ENCODE assay signal across 2 cellular contexts in the genomic region with DNA sequence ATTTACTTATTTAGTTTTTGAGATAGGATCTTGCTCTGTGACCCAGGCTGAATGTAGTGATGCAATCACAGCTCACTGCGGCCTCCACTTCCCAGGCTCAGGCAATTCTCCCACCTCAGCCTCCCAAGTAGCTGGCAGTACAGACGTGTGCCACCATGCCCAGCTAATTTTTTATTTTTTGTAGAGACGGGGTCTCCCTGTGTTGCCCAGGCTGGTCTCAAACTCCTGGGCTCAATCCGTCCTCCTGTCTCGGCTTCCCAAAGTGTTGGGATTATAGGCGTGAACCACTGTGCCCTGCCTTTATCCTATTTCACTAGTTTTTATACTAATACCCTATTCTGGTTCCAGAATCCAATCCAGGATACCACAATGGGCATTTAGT.
TF ChIP-seq lines count a peak whose summit lies in the region.

No MANE protein-coding gene starts in this region.

TF ChIP-seq in Ishikawa, 13 proteins besides CTCF, POLR2A, EP300 and RAD21:
- peak; percentile 73; the same call in 1 of the 2 replicates for TF ChIP-seq CEBPB (IDR thresholded peaks at IDR 0.05)
- no peak for TF ChIP-seq NFIC (IDR thresholded peaks at IDR 0.05)

TF ChIP-seq in K562, 482 proteins besides CTCF, POLR2A, EP300 and RAD21 (continues in another document):
- TF ChIP-seq CBX3 (IDR thresholded peaks at IDR 0.05; ENCODE audit: borderline replicate concordance in 1 of 2, low read length in 2 of 2) (no peak), ZNF24 (IDR thresholded peaks at IDR 0.05) (no peak), CEBPG (CRISPR knock-in tag; IDR thresholded peaks at IDR 0.05) (peak; percentile 32; the same call in 1 of the 2 replicates), CEBPG (tag; conservative IDR thresholded peaks at IDR 0.05 in 1 of 2, IDR thresholded peaks at IDR 0.05 in 1 of 2) (peak; percentile 60 to 73; a peak in 3 of 4 replicates), ZNF668 (CRISPR knock-in tag; IDR thresholded peaks at IDR 0.05) (no peak), NCOR1 (IDR thresholded peaks at IDR 0.05) (0 out of 2 replicates have a peak, but pooled peaks have one; percentile 18), RHOXF2B (CRISPR knock-in tag; conservative IDR thresholded peaks at IDR 0.05) (no peak), SOX6 (IDR thresholded peaks at IDR 0.05) (no peak), CBFA2T2 (conservative IDR thresholded peaks at IDR 0.05) (no peak), NUFIP1 (IDR thresholded peaks at IDR 0.05; ENCODE audit: partially characterized antibody) (no peak), PRPF4 (IDR thresholded peaks at IDR 0.05; ENCODE audit: insufficient read depth, low read depth, low read length, poor library complexity, severe bottlenecking) (no peak), RBFOX2 (IDR thresholded peaks at IDR 0.05; ENCODE audit: low read depth, low read length) (0 out of 2 replicates have a peak, but pooled peaks have one; percentile 24), CSDE1 (IDR thresholded peaks at IDR 0.05) (no peak), U2AF2 (optimal IDR thresholded peaks at IDR 0.05; ENCODE audit: low read depth, low read length) (no peak), EWSR1 (IDR thresholded peaks at IDR 0.05; ENCODE audit: borderline replicate concordance, low read depth, partially characterized antibody) (no peak), RBM15 (IDR thresholded peaks at IDR 0.05; ENCODE audit: insufficient read depth, low read length) (no peak), ZKSCAN3 (CRISPR knock-in tag; IDR thresholded peaks at IDR 0.05) (no peak), RCOR1 (IDR thresholded peaks at IDR 0.05; ENCODE audit: borderline replicate concordance in 1 of 2, low read depth in 2 of 2, low read length in 2 of 2) (no peak), POLR2G (IDR thresholded peaks at IDR 0.05; ENCODE audit: low read depth, low read length) (peak; percentile 43; the same call in 1 of the 2 replicates), ZNF311 (CRISPR knock-in tag; IDR thresholded peaks at IDR 0.05) (no peak), HCFC1 (IDR thresholded peaks at IDR 0.05; ENCODE audit: low read depth, low read length) (no peak), CREBBP (IDR thresholded peaks at IDR 0.05; ENCODE audit: low read depth, low read length) (no peak), POLR2AphosphoS5 (IDR thresholded peaks at IDR 0.05; ENCODE audit: control insufficient read depth, insufficient read depth, low read depth, low read length) (peak; percentile 51; the same call in 1 of the 2 replicates), ZBTB8A (IDR thresholded peaks at IDR 0.05; ENCODE audit: partially characterized antibody) (no peak), FOXA3 (CRISPR knock-in tag; conservative IDR thresholded peaks at IDR 0.05 in 1 of 2, IDR thresholded peaks at IDR 0.05 in 1 of 2) (no peak), CBFB (CRISPR knock-in tag; IDR thresholded peaks at IDR 0.05) (no peak), ZNF444 (CRISPR knock-in tag; IDR thresholded peaks at IDR 0.05) (no peak), ZNF41 (CRISPR knock-in tag; conservative IDR thresholded peaks at IDR 0.05) (no peak), SRSF7 (optimal IDR thresholded peaks at IDR 0.05; ENCODE audit: low read depth, low read length) (no peak), RBM25 (IDR thresholded peaks at IDR 0.05; ENCODE audit: low read depth, low read length, severe bottlenecking) (peak; percentile 19), POLR3G (IDR thresholded peaks at IDR 0.05; ENCODE audit: extremely low read depth, insufficient read length, insufficient replicate concordance) (no peak), CHCHD3 (CRISPR knock-in tag; IDR thresholded peaks at IDR 0.05) (no peak)
- TF ChIP-seq, protein P1, sequence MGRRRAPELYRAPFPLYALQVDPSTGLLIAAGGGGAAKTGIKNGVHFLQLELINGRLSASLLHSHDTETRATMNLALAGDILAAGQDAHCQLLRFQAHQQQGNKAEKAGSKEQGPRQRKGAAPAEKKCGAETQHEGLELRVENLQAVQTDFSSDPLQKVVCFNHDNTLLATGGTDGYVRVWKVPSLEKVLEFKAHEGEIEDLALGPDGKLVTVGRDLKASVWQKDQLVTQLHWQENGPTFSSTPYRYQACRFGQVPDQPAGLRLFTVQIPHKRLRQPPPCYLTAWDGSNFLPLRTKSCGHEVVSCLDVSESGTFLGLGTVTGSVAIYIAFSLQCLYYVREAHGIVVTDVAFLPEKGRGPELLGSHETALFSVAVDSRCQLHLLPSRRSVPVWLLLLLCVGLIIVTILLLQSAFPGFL (CRISPR knock-in tag; IDR thresholded peaks at IDR 0.05), result no peak
- TF ChIP-seq, protein P2, sequence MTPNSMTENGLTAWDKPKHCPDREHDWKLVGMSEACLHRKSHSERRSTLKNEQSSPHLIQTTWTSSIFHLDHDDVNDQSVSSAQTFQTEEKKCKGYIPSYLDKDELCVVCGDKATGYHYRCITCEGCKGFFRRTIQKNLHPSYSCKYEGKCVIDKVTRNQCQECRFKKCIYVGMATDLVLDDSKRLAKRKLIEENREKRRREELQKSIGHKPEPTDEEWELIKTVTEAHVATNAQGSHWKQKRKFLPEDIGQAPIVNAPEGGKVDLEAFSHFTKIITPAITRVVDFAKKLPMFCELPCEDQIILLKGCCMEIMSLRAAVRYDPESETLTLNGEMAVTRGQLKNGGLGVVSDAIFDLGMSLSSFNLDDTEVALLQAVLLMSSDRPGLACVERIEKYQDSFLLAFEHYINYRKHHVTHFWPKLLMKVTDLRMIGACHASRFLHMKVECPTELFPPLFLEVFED (CRISPR knock-in tag; conservative IDR thresholded peaks at IDR 0.05), result 0 out of 2 replicates have a peak, but pooled peaks have one; percentile 2
- TF ChIP-seq, protein P3, sequence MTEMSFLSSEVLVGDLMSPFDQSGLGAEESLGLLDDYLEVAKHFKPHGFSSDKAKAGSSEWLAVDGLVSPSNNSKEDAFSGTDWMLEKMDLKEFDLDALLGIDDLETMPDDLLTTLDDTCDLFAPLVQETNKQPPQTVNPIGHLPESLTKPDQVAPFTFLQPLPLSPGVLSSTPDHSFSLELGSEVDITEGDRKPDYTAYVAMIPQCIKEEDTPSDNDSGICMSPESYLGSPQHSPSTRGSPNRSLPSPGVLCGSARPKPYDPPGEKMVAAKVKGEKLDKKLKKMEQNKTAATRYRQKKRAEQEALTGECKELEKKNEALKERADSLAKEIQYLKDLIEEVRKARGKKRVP (CRISPR knock-in tag; IDR thresholded peaks at IDR 0.05), result 0 out of 2 replicates have a peak, but pooled peaks have one; percentile 12
- TF ChIP-seq, protein P4, sequence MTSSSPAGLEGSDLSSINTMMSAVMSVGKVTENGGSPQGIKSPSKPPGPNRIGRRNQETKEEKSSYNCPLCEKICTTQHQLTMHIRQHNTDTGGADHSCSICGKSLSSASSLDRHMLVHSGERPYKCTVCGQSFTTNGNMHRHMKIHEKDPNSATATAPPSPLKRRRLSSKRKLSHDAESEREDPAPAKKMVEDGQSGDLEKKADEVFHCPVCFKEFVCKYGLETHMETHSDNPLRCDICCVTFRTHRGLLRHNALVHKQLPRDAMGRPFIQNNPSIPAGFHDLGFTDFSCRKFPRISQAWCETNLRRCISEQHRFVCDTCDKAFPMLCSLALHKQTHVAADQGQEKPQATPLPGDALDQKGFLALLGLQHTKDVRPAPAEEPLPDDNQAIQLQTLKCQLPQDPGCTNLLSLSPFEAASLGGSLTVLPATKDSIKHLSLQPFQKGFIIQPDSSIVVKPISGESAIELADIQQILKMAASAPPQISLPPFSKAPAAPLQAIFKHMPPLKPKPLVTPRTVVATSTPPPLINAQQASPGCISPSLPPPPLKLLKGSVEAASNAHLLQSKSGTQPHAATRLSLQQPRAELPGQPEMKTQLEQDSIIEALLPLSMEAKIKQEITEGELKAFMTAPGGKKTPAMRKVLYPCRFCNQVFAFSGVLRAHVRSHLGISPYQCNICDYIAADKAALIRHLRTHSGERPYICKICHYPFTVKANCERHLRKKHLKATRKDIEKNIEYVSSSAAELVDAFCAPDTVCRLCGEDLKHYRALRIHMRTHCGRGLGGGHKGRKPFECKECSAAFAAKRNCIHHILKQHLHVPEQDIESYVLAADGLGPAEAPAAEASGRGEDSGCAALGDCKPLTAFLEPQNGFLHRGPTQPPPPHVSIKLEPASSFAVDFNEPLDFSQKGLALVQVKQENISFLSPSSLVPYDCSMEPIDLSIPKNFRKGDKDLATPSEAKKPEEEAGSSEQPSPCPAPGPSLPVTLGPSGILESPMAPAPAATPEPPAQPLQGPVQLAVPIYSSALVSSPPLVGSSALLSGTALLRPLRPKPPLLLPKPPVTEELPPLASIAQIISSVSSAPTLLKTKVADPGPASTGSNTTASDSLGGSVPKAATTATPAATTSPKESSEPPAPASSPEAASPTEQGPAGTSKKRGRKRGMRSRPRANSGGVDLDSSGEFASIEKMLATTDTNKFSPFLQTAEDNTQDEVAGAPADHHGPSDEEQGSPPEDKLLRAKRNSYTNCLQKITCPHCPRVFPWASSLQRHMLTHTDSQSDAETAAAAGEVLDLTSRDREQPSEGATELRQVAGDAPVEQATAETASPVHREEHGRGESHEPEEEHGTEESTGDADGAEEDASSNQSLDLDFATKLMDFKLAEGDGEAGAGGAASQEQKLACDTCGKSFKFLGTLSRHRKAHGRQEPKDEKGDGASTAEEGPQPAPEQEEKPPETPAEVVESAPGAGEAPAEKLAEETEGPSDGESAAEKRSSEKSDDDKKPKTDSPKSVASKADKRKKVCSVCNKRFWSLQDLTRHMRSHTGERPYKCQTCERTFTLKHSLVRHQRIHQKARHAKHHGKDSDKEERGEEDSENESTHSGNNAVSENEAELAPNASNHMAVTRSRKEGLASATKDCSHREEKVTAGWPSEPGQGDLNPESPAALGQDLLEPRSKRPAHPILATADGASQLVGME (CRISPR knock-in tag; IDR thresholded peaks at IDR 0.05), result no peak
- TF ChIP-seq, protein P5, sequence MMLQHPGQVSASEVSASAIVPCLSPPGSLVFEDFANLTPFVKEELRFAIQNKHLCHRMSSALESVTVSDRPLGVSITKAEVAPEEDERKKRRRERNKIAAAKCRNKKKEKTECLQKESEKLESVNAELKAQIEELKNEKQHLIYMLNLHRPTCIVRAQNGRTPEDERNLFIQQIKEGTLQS (IDR thresholded peaks at IDR 0.05), result peak; percentile 82
- TF ChIP-seq, protein P5 (CRISPR knock-in tag; conservative IDR thresholded peaks at IDR 0.05), result no peak
- TF ChIP-seq, protein P6, sequence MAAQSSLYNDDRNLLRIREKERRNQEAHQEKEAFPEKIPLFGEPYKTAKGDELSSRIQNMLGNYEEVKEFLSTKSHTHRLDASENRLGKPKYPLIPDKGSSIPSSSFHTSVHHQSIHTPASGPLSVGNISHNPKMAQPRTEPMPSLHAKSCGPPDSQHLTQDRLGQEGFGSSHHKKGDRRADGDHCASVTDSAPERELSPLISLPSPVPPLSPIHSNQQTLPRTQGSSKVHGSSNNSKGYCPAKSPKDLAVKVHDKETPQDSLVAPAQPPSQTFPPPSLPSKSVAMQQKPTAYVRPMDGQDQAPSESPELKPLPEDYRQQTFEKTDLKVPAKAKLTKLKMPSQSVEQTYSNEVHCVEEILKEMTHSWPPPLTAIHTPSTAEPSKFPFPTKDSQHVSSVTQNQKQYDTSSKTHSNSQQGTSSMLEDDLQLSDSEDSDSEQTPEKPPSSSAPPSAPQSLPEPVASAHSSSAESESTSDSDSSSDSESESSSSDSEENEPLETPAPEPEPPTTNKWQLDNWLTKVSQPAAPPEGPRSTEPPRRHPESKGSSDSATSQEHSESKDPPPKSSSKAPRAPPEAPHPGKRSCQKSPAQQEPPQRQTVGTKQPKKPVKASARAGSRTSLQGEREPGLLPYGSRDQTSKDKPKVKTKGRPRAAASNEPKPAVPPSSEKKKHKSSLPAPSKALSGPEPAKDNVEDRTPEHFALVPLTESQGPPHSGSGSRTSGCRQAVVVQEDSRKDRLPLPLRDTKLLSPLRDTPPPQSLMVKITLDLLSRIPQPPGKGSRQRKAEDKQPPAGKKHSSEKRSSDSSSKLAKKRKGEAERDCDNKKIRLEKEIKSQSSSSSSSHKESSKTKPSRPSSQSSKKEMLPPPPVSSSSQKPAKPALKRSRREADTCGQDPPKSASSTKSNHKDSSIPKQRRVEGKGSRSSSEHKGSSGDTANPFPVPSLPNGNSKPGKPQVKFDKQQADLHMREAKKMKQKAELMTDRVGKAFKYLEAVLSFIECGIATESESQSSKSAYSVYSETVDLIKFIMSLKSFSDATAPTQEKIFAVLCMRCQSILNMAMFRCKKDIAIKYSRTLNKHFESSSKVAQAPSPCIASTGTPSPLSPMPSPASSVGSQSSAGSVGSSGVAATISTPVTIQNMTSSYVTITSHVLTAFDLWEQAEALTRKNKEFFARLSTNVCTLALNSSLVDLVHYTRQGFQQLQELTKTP (IDR thresholded peaks at IDR 0.05; ENCODE audit: low read depth in 1 of 2, partially characterized antibody in 2 of 2), result no peak
- TF ChIP-seq, protein P7, sequence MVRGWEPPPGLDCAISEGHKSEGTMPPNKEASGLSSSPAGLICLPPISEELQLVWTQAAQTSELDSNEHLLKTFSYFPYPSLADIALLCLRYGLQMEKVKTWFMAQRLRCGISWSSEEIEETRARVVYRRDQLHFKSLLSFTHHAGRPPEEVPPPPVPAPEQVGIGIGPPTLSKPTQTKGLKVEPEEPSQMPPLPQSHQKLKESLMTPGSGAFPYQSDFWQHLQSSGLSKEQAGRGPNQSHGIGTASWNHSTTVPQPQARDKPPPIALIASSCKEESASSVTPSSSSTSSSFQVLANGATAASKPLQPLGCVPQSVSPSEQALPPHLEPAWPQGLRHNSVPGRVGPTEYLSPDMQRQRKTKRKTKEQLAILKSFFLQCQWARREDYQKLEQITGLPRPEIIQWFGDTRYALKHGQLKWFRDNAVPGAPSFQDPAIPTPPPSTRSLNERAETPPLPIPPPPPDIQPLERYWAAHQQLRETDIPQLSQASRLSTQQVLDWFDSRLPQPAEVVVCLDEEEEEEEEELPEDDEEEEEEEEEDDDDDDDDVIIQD (CRISPR knock-in tag; IDR thresholded peaks at IDR 0.05), result no peak
- TF ChIP-seq, protein P8, sequence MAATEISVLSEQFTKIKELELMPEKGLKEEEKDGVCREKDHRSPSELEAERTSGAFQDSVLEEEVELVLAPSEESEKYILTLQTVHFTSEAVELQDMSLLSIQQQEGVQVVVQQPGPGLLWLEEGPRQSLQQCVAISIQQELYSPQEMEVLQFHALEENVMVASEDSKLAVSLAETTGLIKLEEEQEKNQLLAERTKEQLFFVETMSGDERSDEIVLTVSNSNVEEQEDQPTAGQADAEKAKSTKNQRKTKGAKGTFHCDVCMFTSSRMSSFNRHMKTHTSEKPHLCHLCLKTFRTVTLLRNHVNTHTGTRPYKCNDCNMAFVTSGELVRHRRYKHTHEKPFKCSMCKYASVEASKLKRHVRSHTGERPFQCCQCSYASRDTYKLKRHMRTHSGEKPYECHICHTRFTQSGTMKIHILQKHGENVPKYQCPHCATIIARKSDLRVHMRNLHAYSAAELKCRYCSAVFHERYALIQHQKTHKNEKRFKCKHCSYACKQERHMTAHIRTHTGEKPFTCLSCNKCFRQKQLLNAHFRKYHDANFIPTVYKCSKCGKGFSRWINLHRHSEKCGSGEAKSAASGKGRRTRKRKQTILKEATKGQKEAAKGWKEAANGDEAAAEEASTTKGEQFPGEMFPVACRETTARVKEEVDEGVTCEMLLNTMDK (IDR thresholded peaks at IDR 0.05; ENCODE audit: borderline replicate concordance, insufficient read depth, low read depth, low read length, poor library complexity, severe bottlenecking), result no peak
- TF ChIP-seq, protein P9, sequence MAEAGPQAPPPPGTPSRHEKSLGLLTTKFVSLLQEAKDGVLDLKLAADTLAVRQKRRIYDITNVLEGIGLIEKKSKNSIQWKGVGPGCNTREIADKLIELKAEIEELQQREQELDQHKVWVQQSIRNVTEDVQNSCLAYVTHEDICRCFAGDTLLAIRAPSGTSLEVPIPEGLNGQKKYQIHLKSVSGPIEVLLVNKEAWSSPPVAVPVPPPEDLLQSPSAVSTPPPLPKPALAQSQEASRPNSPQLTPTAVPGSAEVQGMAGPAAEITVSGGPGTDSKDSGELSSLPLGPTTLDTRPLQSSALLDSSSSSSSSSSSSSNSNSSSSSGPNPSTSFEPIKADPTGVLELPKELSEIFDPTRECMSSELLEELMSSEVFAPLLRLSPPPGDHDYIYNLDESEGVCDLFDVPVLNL (CRISPR knock-in tag; IDR thresholded peaks at IDR 0.05; ENCODE audit: low read depth), result no peak
